ENCODE assay signal across 24 cellular contexts in the genomic region with DNA sequence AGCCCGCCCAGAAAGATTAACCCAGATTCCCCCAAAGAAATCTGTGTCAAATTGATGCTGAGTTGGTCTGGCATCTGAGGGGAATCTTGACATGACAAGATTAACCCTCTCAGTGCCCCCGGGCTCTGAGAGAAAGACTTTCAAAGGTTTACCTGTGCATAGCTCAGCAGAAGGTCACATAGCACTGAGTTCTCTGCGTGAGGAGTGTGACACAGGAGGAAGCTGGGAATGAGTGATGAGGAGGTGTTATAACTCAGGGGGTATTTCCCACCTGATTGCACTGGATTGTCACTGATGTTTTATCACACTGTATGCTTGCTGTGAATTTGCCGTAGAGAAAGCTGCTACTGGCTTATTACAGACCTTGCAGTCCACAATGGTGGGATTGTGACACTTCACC.
A peak's percentile ranks its signal among the peaks of the same experiment; 100 is the strongest.
DNase-seq lines count a peak whose midpoint lies in the region; ATAC-seq and TF ChIP-seq lines count a peak whose summit lies in the region.
"Had no signal": no experiment of that assay in that cellular context is flagged by ENCODE, and none has a peak within 500 bp of the region (broad histone marks: within the 10 kb centered on the region; RNA-seq: fewer than 3 reads in every experiment).

No MANE protein-coding gene starts in this region.

- H3K9me3 Mint-ChIP-seq in activated T-cell treated with anti-CD3 and anti-CD28 coated beads, Interleukin-2, amount 50 U/mL, for 72 hours: no peaks in the 10 kb centered on the region
- no peaks in the 10 kb centered on the region for H3K9me3 Mint-ChIP-seq in stimulated activated naive B cell treated with anti-CD40 and anti-IgM and Interleukin-4, amounts not matched to agents 10 μg/mL and 1 μg/mL and 100 μg/mL, for 72 hours
- no peaks in the 10 kb centered on the region for H3K9me3 Mint-ChIP-seq in activated T-helper 1 cell treated with anti-CD3 and anti-CD28 coated beads, Interleukin-12 subunit alpha, Interleukin-12 subunit beta, Interleukin-2, Interleukin-4 antibody, amounts not matched to agents 30 ng/mL and 10 ng/mL and 1 ng/mL, durations not matched to agents 14 hours and 24 hours and 36 hours
- H3K9me3 Mint-ChIP-seq: GM23338, neural crest cell, WTC11 had no signal

- no peak overlapping the region for H2AFZ ChIP-seq in SK-N-SH (ENCODE audit: low read depth)
- H2AFZ ChIP-seq: GM23338 had no signal

- no peaks in the 10 kb centered on the region for H3F3A ChIP-seq in SK-N-SH (replicated peaks; ENCODE audit: insufficient read depth)

- H3K36me3 Mint-ChIP-seq in activated T-cell treated with anti-CD3 and anti-CD28 coated beads, Interleukin-2, amount 50 U/mL, for 72 hours (ENCODE audit: insufficient read depth in 2 of 2): no peaks in the 10 kb centered on the region
- H3K36me3 Mint-ChIP-seq in stimulated activated naive B cell treated with anti-CD40 and anti-IgM and Interleukin-4, amounts not matched to agents 10 μg/mL and 1 μg/mL and 100 μg/mL, for 72 hours: no peaks in the 10 kb centered on the region
- no peaks in the 10 kb centered on the region for H3K36me3 Mint-ChIP-seq in activated T-helper 1 cell treated with anti-CD3 and anti-CD28 coated beads, Interleukin-12 subunit alpha, Interleukin-12 subunit beta, Interleukin-2, Interleukin-4 antibody, amounts not matched to agents 30 ng/mL and 10 ng/mL and 1 ng/mL, durations not matched to agents 14 hours and 24 hours and 36 hours (ENCODE audit: low read depth)
- H3K36me3 Mint-ChIP-seq: WTC11 had no signal

- H3K4me3 ChIP-seq in foreskin fibroblast (ENCODE audit: low read depth in 1 of 2, low read length in 2 of 2) (no peak overlapping the region), SK-N-SH (ENCODE audit: low read depth in 2 of 2, low read length in 1 of 2) (no peak overlapping the region)
- H3K4me3 ChIP-seq: A549, GM23338, upper lobe of left lung had no signal

- H3K36me3 ChIP-seq in SK-N-SH (replicated peaks in 1 of 2; ENCODE audit: control insufficient read depth in 1 of 2, insufficient read depth in 2 of 2, low read length in 1 of 2): no peaks in the 10 kb centered on the region
- H3K36me3 ChIP-seq: upper lobe of left lung had no signal

- no peak overlapping the region for H3K4me2 ChIP-seq in SK-N-SH
- H3K4me2 ChIP-seq: A549, GM23338 had no signal

- H4K20me1 ChIP-seq in SK-N-SH (ENCODE audit: insufficient read depth): no peaks in the 10 kb centered on the region

- intact Hi-C loops in activated T-helper 1 cell treated with anti-CD3 and anti-CD28 coated beads, Interleukin-12 subunit alpha, Interleukin-12 subunit beta, Interleukin-2, Interleukin-4 antibody, amounts not matched to agents 30 ng/mL and 10 ng/mL and 1 ng/mL, durations not matched to agents 14 hours and 24 hours and 36 hours (cut with micrococcal nuclease): no loop called here

- no peak overlapping the region for H3K4me3 Mint-ChIP-seq in activated T-cell treated with anti-CD3 and anti-CD28 coated beads, Interleukin-2, amount 50 U/mL, for 72 hours
- H3K4me3 Mint-ChIP-seq in stimulated activated naive B cell treated with anti-CD40 and anti-IgM and Interleukin-4, amounts not matched to agents 10 μg/mL and 1 μg/mL and 100 μg/mL, for 72 hours: no peak overlapping the region
- no peak overlapping the region for H3K4me3 Mint-ChIP-seq in activated T-helper 1 cell treated with anti-CD3 and anti-CD28 coated beads, Interleukin-12 subunit alpha, Interleukin-12 subunit beta, Interleukin-2, Interleukin-4 antibody, amounts not matched to agents 30 ng/mL and 10 ng/mL and 1 ng/mL, durations not matched to agents 14 hours and 24 hours and 36 hours
- H3K4me3 Mint-ChIP-seq: GM23338, neural crest cell, WTC11 had no signal

- no peak overlapping the region for H3K9ac ChIP-seq in SK-N-SH

- DNase-seq in activated T-cell treated with anti-CD3 and anti-CD28 coated beads, Interleukin-2, amount 50 U/mL, for 72 hours: peak; percentile 3 to 25
- no peak for DNase-seq in activated T-cell treated with anti-CD3 and anti-CD28 coated beads, Interleukin-2, amount 50 U/mL, for 1 hour
- DNase-seq in stimulated activated naive B cell treated with anti-CD40 and anti-IgM and Interleukin-4, amounts not matched to agents 10 μg/mL and 1 μg/mL and 100 μg/mL, for 72 hours: peak; percentile 20
- DNase-seq in foreskin fibroblast (no peak), SK-N-SH (no peak)
- DNase-seq in activated T-helper 1 cell treated with anti-CD3 and anti-CD28 coated beads, Interleukin-12 subunit alpha, Interleukin-12 subunit beta, Interleukin-2, Interleukin-4 antibody, amounts not matched to agents 30 ng/mL and 10 ng/mL and 1 ng/mL, durations not matched to agents 14 hours and 24 hours and 36 hours (ENCODE audit: low spot score): no peak
- DNase-seq: activated gamma-delta T cell treated with Interleukin-2 at 50 U/mL for 16 hours; DMS 273 treated with DMSO at 0.1 percent for 48 hours; GDM1; hippocampal formation; kidney; mesenchymal stem cell; MM.1S; NCI-H2029; NCI-H446; stimulated activated naive CD4-positive, alpha-beta T cell treated with Interleukin-2 at 50 U/mL for 16 hours; upper lobe of left lung had no signal

- H3K4me1 Mint-ChIP-seq in activated T-cell treated with anti-CD3 and anti-CD28 coated beads, Interleukin-2, amount 50 U/mL, for 72 hours (ENCODE audit: low read depth): no peaks in the 10 kb centered on the region
- peaks cover 0 to 2% of the 10 kb centered on the region in 2 donors for H3K4me1 Mint-ChIP-seq in stimulated activated naive B cell treated with anti-CD40 and anti-IgM and Interleukin-4, amounts not matched to agents 10 μg/mL and 1 μg/mL and 100 μg/mL, for 72 hours
- no peaks in the 10 kb centered on the region for H3K4me1 Mint-ChIP-seq in activated T-helper 1 cell treated with anti-CD3 and anti-CD28 coated beads, Interleukin-12 subunit alpha, Interleukin-12 subunit beta, Interleukin-2, Interleukin-4 antibody, amounts not matched to agents 30 ng/mL and 10 ng/mL and 1 ng/mL, durations not matched to agents 14 hours and 24 hours and 36 hours (ENCODE audit: low read depth)
- H3K4me1 Mint-ChIP-seq: GM23338, neural crest cell, WTC11 had no signal

- peaks cover 0 to 3% of the 10 kb centered on the region in 2 experiments; a peak in 2 of 4 replicates for H3K4me1 ChIP-seq in SK-N-SH (ENCODE audit: control insufficient read depth in 1 of 2, insufficient read depth in 2 of 2, low read depth in 1 of 2, low read length in 1 of 2)
- H3K4me1 ChIP-seq: A549, upper lobe of left lung had no signal

- CTCF ChIA-PET in SK-N-SH (lab: Yijun Ruan, JAX): no interaction called here

- H3K27ac Mint-ChIP-seq in activated T-cell treated with anti-CD3 and anti-CD28 coated beads, Interleukin-2, amount 50 U/mL, for 72 hours: no peak overlapping the region
- H3K27ac Mint-ChIP-seq in stimulated activated naive B cell treated with anti-CD40 and anti-IgM and Interleukin-4, amounts not matched to agents 10 μg/mL and 1 μg/mL and 100 μg/mL, for 72 hours: no peak overlapping the region
- H3K27ac Mint-ChIP-seq in activated T-helper 1 cell treated with anti-CD3 and anti-CD28 coated beads, Interleukin-12 subunit alpha, Interleukin-12 subunit beta, Interleukin-2, Interleukin-4 antibody, amounts not matched to agents 30 ng/mL and 10 ng/mL and 1 ng/mL, durations not matched to agents 14 hours and 24 hours and 36 hours: no peak overlapping the region
- H3K27ac Mint-ChIP-seq: GM23338, WTC11 had no signal

- H3K9me3 ChIP-seq in SK-N-SH: no peaks in the 10 kb centered on the region
- H3K9me3 ChIP-seq: A549, upper lobe of left lung had no signal

- H3K27me3 Mint-ChIP-seq in activated T-cell treated with anti-CD3 and anti-CD28 coated beads, Interleukin-2, amount 50 U/mL, for 72 hours (ENCODE audit: low read depth): no peaks in the 10 kb centered on the region
- H3K27me3 Mint-ChIP-seq in stimulated activated naive B cell treated with anti-CD40 and anti-IgM and Interleukin-4, amounts not matched to agents 10 μg/mL and 1 μg/mL and 100 μg/mL, for 72 hours: no peaks in the 10 kb centered on the region
- no peaks in the 10 kb centered on the region for H3K27me3 Mint-ChIP-seq in activated T-helper 1 cell treated with anti-CD3 and anti-CD28 coated beads, Interleukin-12 subunit alpha, Interleukin-12 subunit beta, Interleukin-2, Interleukin-4 antibody, amounts not matched to agents 30 ng/mL and 10 ng/mL and 1 ng/mL, durations not matched to agents 14 hours and 24 hours and 36 hours (ENCODE audit: insufficient read depth)

- 41% methylated on average over 4 of the region's 4 CpGs for WGBS in SK-N-SH (ENCODE audit: low lambda C conversion rate)

- peak; percentile 72 to 95 for ATAC-seq in activated T-cell treated with anti-CD3 and anti-CD28 coated beads, Interleukin-2, amount 50 U/mL, for 72 hours (replicated peaks in 1 of 2)
- ATAC-seq in GM19395 (IDR thresholded peaks at IDR 0.05; ENCODE audit: unreplicated experiment): peak; percentile 63
- peak; percentile 57 for ATAC-seq in HG03095 (IDR thresholded peaks at IDR 0.05; ENCODE audit: unreplicated experiment)
- ATAC-seq in stimulated activated naive B cell treated with anti-CD40 and anti-IgM and Interleukin-4, amounts not matched to agents 10 μg/mL and 1 μg/mL and 100 μg/mL, for 72 hours (replicated peaks): peak; percentile 66 to 94
- ATAC-seq: A549, GM23338, WTC11 had no signal

- no peak for TF ChIP-seq CTCF in foreskin fibroblast (IDR thresholded peaks at IDR 0.05; ENCODE audit: low read depth, low read length)
- no peak for TF ChIP-seq CTCF in SK-N-SH (IDR thresholded peaks at IDR 0.05)

- no peak for TF ChIP-seq EP300 in SK-N-SH (IDR thresholded peaks at IDR 0.05; ENCODE audit: borderline replicate concordance in 1 of 2, low read depth in 1 of 2, low read length in 1 of 2)

- no peak overlapping the region for H3K27ac ChIP-seq in SK-N-SH (ENCODE audit: low read depth in 2 of 2, low read length in 1 of 2)
- H3K27ac ChIP-seq: A549, C4-2B, upper lobe of left lung had no signal

- POLR2A ChIA-PET in SK-N-SH (lab: Yijun Ruan, JAX): no interaction called here

- no peaks in the 10 kb centered on the region for H3K9me2 ChIP-seq in SK-N-SH

- H3K27me3 ChIP-seq in SK-N-SH (ENCODE audit: insufficient read depth): no peaks in the 10 kb centered on the region
- H3K27me3 ChIP-seq: upper lobe of left lung had no signal

- no peaks in the 10 kb centered on the region for H3K79me2 ChIP-seq in SK-N-SH (ENCODE audit: insufficient read depth)

- TF ChIP-seq RAD21 in SK-N-SH (IDR thresholded peaks at IDR 0.05; ENCODE audit: low read length): no peak

TF ChIP-seq in SK-N-SH, 30 proteins besides CTCF, POLR2A, EP300 and RAD21:
- no peak for TF ChIP-seq TAF1 (IDR thresholded peaks at IDR 0.05; ENCODE audit: borderline replicate concordance, low read depth, low read length)
- no peak for TF ChIP-seq FOXM1 (IDR thresholded peaks at IDR 0.05; ENCODE audit: low read depth)
- TF ChIP-seq JUND (IDR thresholded peaks at IDR 0.05): no peak

Comparison
In these comparisons a context has a peak if more than half of its experiments do, and no peak if none do; other contexts are left out.
1. DNase-seq: peak in activated T-cell treated with anti-CD3 and anti-CD28 coated beads, Interleukin-2, amount 50 U/mL, for 72 hours (2 of 2) and stimulated activated naive B cell treated with anti-CD40 and anti-IgM and Interleukin-4, amounts not matched to agents 10 μg/mL and 1 μg/mL and 100 μg/mL, for 72 hours (single experiment); none in activated T-cell treated with anti-CD3 and anti-CD28 coated beads, Interleukin-2, amount 50 U/mL, for 1 hour (single experiment), foreskin fibroblast (0 of 2), SK-N-SH (single experiment) and activated T-helper 1 cell treated with anti-CD3 and anti-CD28 coated beads, Interleukin-12 subunit alpha, Interleukin-12 subunit beta, Interleukin-2, Interleukin-4 antibody, amounts not matched to agents 30 ng/mL and 10 ng/mL and 1 ng/mL, durations not matched to agents 14 hours and 24 hours and 36 hours (single experiment).
2. Peak in every context shown above with its lines, with median percentiles within 50 percentile points of each other: ATAC-seq.